In the genomic region with DNA sequence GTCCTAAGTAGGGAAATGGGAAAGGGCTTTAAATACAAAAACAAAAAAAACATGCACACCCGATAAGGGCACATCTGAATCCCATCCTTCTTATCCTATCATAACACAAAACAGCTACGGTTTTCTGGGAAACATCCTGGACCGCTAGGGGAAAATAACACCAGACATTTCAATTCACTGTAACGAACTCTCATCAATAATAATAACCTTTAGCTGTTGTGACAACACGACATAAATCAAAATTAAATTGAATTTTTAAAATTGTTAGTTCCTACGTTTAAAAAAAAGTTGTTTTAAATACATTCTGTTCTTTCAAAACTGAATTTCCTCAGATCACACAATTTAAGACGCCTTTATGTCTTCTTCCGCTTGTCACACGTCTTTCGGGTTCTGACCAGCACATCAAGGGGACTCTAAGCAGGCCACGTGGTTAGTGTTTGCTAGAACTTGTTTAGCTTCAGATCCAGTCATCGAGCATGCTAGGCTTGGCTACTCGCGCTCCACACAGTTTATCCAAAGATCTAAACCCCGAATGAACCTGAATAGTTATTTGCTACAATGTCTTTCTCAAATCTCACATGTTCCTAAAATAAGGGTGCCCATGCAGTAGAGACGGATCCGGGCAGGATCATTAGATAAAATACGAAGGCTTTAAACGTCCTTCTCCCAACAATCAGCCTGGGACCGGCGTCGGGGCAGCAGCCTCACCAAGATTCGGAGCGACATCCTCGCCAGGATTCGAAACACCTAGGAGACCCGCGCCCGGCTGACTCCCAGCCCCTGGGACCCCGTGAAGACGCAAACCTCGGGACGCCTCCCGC, we compare ENCODE assay signal across 8 cellular contexts. TPM values are rescaled to one million over a fixed set of nuclear protein-coding genes. Genes with fewer than 3 reads are reported as not detected.
DNase-seq lines count a peak whose midpoint lies in the region; ATAC-seq, FAIRE-seq and TF ChIP-seq lines count a peak whose summit lies in the region.

No MANE protein-coding gene starts in this region.

- H3K36me3 Mint-ChIP-seq in activated T-helper 2 cell treated with anti-CD3 and anti-CD28 coated beads, Interferon-gamma antibody, Interleukin-2, Interleukin-4, amounts not matched to agents 10 μg/mL and 5 μg/mL and 100 μg/mL, durations not matched to agents 14 hours and 24 hours and 36 hours (ENCODE audit: low read depth): peaks cover 28% of the 10 kb centered on the region

- H3K4me1 Mint-ChIP-seq in activated T-helper 2 cell treated with anti-CD3 and anti-CD28 coated beads, Interferon-gamma antibody, Interleukin-2, Interleukin-4, amounts not matched to agents 10 μg/mL and 5 μg/mL and 100 μg/mL, durations not matched to agents 14 hours and 24 hours and 36 hours (ENCODE audit: low read depth): peaks cover 35% of the 10 kb centered on the region

- H3K27ac ChIP-seq in A673 (ENCODE audit: low read depth, low read length, poor library complexity, severe bottlenecking) (peak overlapping the region; percentile 82), PC-9 (peak overlapping the region; percentile 61), neutrophil (peak overlapping the region; percentile 95), upper lobe of left lung (peak overlapping the region; percentile 93 to 95 (median 94))

- CTCF ChIA-PET in A673 (lab: Charles Lee) (no interaction called here), PC-9 (lab: Charles Lee) (no interaction called here)

- 5% methylated on average over 23 to 26 of the region's 34 CpGs for WGBS in upper lobe of left lung, 2 donors

- no peaks in the 10 kb centered on the region for H3K9me2 ChIP-seq in PC-9 (ENCODE audit: insufficient read depth)

- H3K4me3 ChIP-seq in A673 (ENCODE audit: low read depth, low read length, poor library complexity, severe bottlenecking) (peak overlapping the region; percentile 83), PC-9 (peak overlapping the region; percentile 89), neutrophil (ENCODE audit: low read depth in 1 of 2, low read length in 1 of 2) (peak overlapping the region; percentile 91 to 94), upper lobe of left lung (peak overlapping the region; percentile 66 to 97 (median 75))

- no peak for TF ChIP-seq CTCF in A673 (conservative IDR thresholded peaks at IDR 0.05; ENCODE audit: low read depth, low read length)
- TF ChIP-seq CTCF in PC-9 (conservative IDR thresholded peaks at IDR 0.05): no peak
- TF ChIP-seq CTCF in neutrophil (IDR thresholded peaks at IDR 0.05): no peak
- no peak for TF ChIP-seq CTCF in upper lobe of left lung (IDR thresholded peaks at IDR 0.05)

- no peaks in the 10 kb centered on the region for H3K9me3 ChIP-seq in A673 (ENCODE audit: low read depth, low read length, poor library complexity, severe bottlenecking)
- no peaks in the 10 kb centered on the region for H3K9me3 ChIP-seq in PC-9 (ENCODE audit: insufficient read depth, low read depth)
- H3K9me3 ChIP-seq in neutrophil: no peaks in the 10 kb centered on the region
- no peaks in the 10 kb centered on the region for H3K9me3 ChIP-seq in upper lobe of left lung

- H3K27me3 ChIP-seq in A673 (replicated peaks; ENCODE audit: insufficient read depth, low read depth, low read length, poor library complexity) (no peaks in the 10 kb centered on the region), PC-9 (ENCODE audit: insufficient read depth, low read depth) (no peaks in the 10 kb centered on the region), neutrophil (no peaks in the 10 kb centered on the region), upper lobe of left lung (no peaks in the 10 kb centered on the region)

- H3K9me3 Mint-ChIP-seq in activated T-helper 2 cell treated with anti-CD3 and anti-CD28 coated beads, Interferon-gamma antibody, Interleukin-2, Interleukin-4, amounts not matched to agents 10 μg/mL and 5 μg/mL and 100 μg/mL, durations not matched to agents 14 hours and 24 hours and 36 hours: no peaks in the 10 kb centered on the region

- no peak for FAIRE-seq in frontal cortex (lab: Jason Lieb, UNC)

- TSS peak; percentile 30 for BruUV-seq in A673 (replicated peaks; lab: Mats Ljungman, UMichigan)
- TSS peak; percentile 35 for BruUV-seq in PC-9 (replicated peaks; lab: Mats Ljungman, UMichigan)

- peak overlapping the region; percentile 97 for H2AFZ ChIP-seq in PC-9

- H3K27me3 Mint-ChIP-seq in activated T-helper 2 cell treated with anti-CD3 and anti-CD28 coated beads, Interferon-gamma antibody, Interleukin-2, Interleukin-4, amounts not matched to agents 10 μg/mL and 5 μg/mL and 100 μg/mL, durations not matched to agents 14 hours and 24 hours and 36 hours (ENCODE audit: low read depth): no peaks in the 10 kb centered on the region

- no peak for TF ChIP-seq POLR2A in upper lobe of left lung (IDR thresholded peaks at IDR 0.05)

- peaks cover 52% of the 10 kb centered on the region for H3K79me2 ChIP-seq in PC-9 (ENCODE audit: low read depth)

- H4K20me1 ChIP-seq in PC-9 (ENCODE audit: insufficient read depth): no peaks in the 10 kb centered on the region

- no peaks in the 10 kb centered on the region for H3F3A ChIP-seq in PC-9 (ENCODE audit: insufficient read depth, low read depth)

- peak overlapping the region; percentile 99 for H3K27ac Mint-ChIP-seq in activated T-helper 2 cell treated with anti-CD3 and anti-CD28 coated beads, Interferon-gamma antibody, Interleukin-2, Interleukin-4, amounts not matched to agents 10 μg/mL and 5 μg/mL and 100 μg/mL, durations not matched to agents 14 hours and 24 hours and 36 hours

- DNase-seq in A673 (ENCODE audit: low spot score) (peak; percentile 63), PC-9 (peak; percentile 3 to 52), frontal cortex (ENCODE audit: low spot score in 2 of 2) (peak; percentile 29 to 55), upper lobe of left lung (peak in 1 of 2 donors; percentile 81)
- peak; percentile 38 for DNase-seq in activated T-helper 2 cell treated with anti-CD3 and anti-CD28 coated beads, Interferon-gamma antibody, Interleukin-2, Interleukin-4, amounts not matched to agents 10 μg/mL and 5 μg/mL and 100 μg/mL, durations not matched to agents 14 hours and 24 hours and 36 hours (ENCODE audit: low spot score)

- POLR2A ChIA-PET in A673 (lab: Charles Lee; ENCODE audit: low non-redundant PET) (no interaction called here), PC-9 (lab: Charles Lee; ENCODE audit: unreplicated experiment) (interaction anchor here (0.7 to 0.8 kb wide), 3 partner anchors 22 to 146 kb away, joined by 3 to 4 read pairs (median 4); partner anchors contain the start of gene BUB3)

- peak overlapping the region; percentile 78 for H3K4me2 ChIP-seq in PC-9

- peak overlapping the region; percentile 98 for H3K4me3 Mint-ChIP-seq in activated T-helper 2 cell treated with anti-CD3 and anti-CD28 coated beads, Interferon-gamma antibody, Interleukin-2, Interleukin-4, amounts not matched to agents 10 μg/mL and 5 μg/mL and 100 μg/mL, durations not matched to agents 14 hours and 24 hours and 36 hours (ENCODE audit: low read depth)

- intact Hi-C loops in A673 (cut with micrococcal nuclease; ENCODE audit: unreplicated experiment): no loop called here
- intact Hi-C loops in PC-9 (cut with micrococcal nuclease; ENCODE audit: unreplicated experiment): loop anchor here (1.0 to 10.0 kb wide), 3 partner anchors 26 to 147 kb away; partner anchors contain the start of genes BUB3 and C10orf88
- intact Hi-C loops in activated T-helper 2 cell treated with anti-CD3 and anti-CD28 coated beads, Interferon-gamma antibody, Interleukin-2, Interleukin-4, amounts not matched to agents 10 μg/mL and 5 μg/mL and 100 μg/mL, durations not matched to agents 14 hours and 24 hours and 36 hours (cut with micrococcal nuclease): loop anchor here (1.0 to 10.0 kb wide), 5 partner anchors 27 to 633 kb away; partner anchors contain the start of genes BUB3, C10orf88, FAM24B and PLEKHA1

- ATAC-seq in GM18858 (IDR thresholded peaks at IDR 0.05; ENCODE audit: unreplicated experiment) (peak; percentile 31), HG03342 (IDR thresholded peaks at IDR 0.05; ENCODE audit: unreplicated experiment) (peak; percentile 38), upper lobe of left lung (ENCODE audit: low FRiP score in 2 of 2) (peak; percentile 74 to 78)

- no peaks in the 10 kb centered on the region for H3K36me3 ChIP-seq in A673 (ENCODE audit: insufficient read depth, low read length, poor library complexity, severe bottlenecking)
- no peaks in the 10 kb centered on the region for H3K36me3 ChIP-seq in PC-9 (ENCODE audit: low read depth)
- H3K36me3 ChIP-seq in neutrophil: peaks cover 8% of the 10 kb centered on the region
- H3K36me3 ChIP-seq in upper lobe of left lung: no peaks in the 10 kb centered on the region

- H3K4me1 ChIP-seq in A673 (ENCODE audit: insufficient read depth, low read length, poor library complexity, severe bottlenecking) (peaks cover 8% of the 10 kb centered on the region), PC-9 (replicated peaks; ENCODE audit: insufficient read depth) (peaks cover 16% of the 10 kb centered on the region), neutrophil (ENCODE audit: control insufficient read depth in 1 of 2, insufficient read depth in 1 of 2, low read depth in 1 of 2, low read length in 1 of 2) (peaks cover 24% of the 10 kb centered on the region in 2 experiments), upper lobe of left lung (peaks cover 15 to 45% (median 27%) of the 10 kb centered on the region in 4 donors)

- TF ChIP-seq EP300 in upper lobe of left lung (IDR thresholded peaks at IDR 0.05): no peak

RNA-seq across cellular contexts. Expression of gene IKZF5, which starts 0.8 kb away (rescaled TPM):
- total RNA-seq in A673 (2021) (13.8 and 14.4 TPM in 2 replicates), PC-9 (2021) (6.6 and 7.1 TPM in 2 replicates), frontal cortex (9.8 TPM), upper lobe of left lung (10 to 100 TPM in 4 of 6 donors, 1 to 10 TPM in 2; 4.9 to 19.4 (median 15.0) TPM)
- 15.0 and 16.1 TPM in 2 replicates for total RNA-seq in activated T-helper 2 cell treated with anti-CD3 and anti-CD28 coated beads, Interferon-gamma antibody, Interleukin-2, Interleukin-4, amounts not matched to agents 10 μg/mL and 5 μg/mL and 100 μg/mL, durations not matched to agents 14 hours and 24 hours and 36 hours

RNA-seq across cellular contexts. Expression of gene ACADSB, which starts 1.0 kb away (rescaled TPM):
- total RNA-seq in A673 (2021) (20.4 and 27.8 TPM in 2 replicates), PC-9 (2021) (7.3 and 12.8 TPM in 2 replicates), frontal cortex (14.3 TPM), upper lobe of left lung (10 to 100 TPM; 10.4 to 48.2 (median 30.2) TPM)
- 21.4 and 23.3 TPM in 2 replicates for total RNA-seq in activated T-helper 2 cell treated with anti-CD3 and anti-CD28 coated beads, Interferon-gamma antibody, Interleukin-2, Interleukin-4, amounts not matched to agents 10 μg/mL and 5 μg/mL and 100 μg/mL, durations not matched to agents 14 hours and 24 hours and 36 hours

RNA-seq across cellular contexts. Expression of gene PSTK, which starts 27.6 kb away (rescaled TPM):
- total RNA-seq in A673 (2021) (4.5 and 5.7 TPM in 2 replicates), PC-9 (2021) (3.2 and 3.4 TPM in 2 replicates), frontal cortex (9.8 TPM), upper lobe of left lung (1 to 10 TPM; 1.4 to 6.2 (median 3.7) TPM)
- total RNA-seq in activated T-helper 2 cell treated with anti-CD3 and anti-CD28 coated beads, Interferon-gamma antibody, Interleukin-2, Interleukin-4, amounts not matched to agents 10 μg/mL and 5 μg/mL and 100 μg/mL, durations not matched to agents 14 hours and 24 hours and 36 hours: 3.4 TPM in 2 replicates

RNA-seq across cellular contexts. Expression of gene C10orf88, which starts 53.7 kb away (rescaled TPM):
- total RNA-seq in A673 (2021) (14.2 and 17.7 TPM in 2 replicates), PC-9 (2021) (2.9 and 7.6 TPM in 2 replicates), frontal cortex (34.6 TPM), upper lobe of left lung (1 to 10 TPM; 3.9 to 8.8 (median 5.4) TPM)
- total RNA-seq in activated T-helper 2 cell treated with anti-CD3 and anti-CD28 coated beads, Interferon-gamma antibody, Interleukin-2, Interleukin-4, amounts not matched to agents 10 μg/mL and 5 μg/mL and 100 μg/mL, durations not matched to agents 14 hours and 24 hours and 36 hours: 9.1 and 10.0 TPM in 2 replicates
